8 cellular contexts compared by ENCODE assay signal in the genomic region with DNA sequence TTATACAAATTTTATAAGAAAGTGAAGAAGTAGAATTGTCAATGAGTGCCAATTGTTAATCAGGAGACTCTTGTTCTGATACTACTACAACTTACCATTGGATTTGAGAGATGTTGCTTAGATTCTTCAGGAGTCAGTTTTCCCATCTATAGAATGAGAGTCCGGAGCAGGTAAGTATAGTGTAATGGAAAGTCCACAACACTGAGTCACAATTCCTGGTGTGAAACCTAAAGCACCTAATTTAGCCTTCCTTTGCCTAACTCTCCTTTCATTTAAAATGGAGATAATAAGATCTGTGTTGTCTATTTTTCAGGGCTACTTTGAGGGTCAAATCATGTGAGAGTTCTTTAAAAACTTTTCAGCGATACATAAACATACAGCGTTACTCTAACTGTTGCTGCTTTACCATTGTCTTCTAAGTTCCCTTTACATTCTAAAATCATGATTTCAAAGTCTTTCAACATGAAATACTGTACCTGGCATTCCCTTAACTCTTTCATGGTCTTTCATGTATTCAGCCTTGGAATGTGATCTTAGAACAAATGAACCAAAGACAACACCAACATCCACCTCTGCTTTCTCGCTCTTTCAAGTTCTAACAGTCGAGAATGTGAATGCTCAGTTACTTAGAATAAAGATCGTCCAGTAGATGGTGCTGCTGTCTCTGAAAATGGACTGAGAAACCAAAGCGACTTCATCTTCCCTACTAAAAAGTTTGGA.
DNase-seq lines count a peak whose midpoint lies in the region; ATAC-seq and TF ChIP-seq lines count a peak whose summit lies in the region.

No MANE protein-coding gene starts in this region.

- no peaks in the 10 kb centered on the region for H3K36me3 Mint-ChIP-seq in activated CD4-positive, alpha-beta T cell treated with anti-CD3 and anti-CD28 coated beads, Interleukin-2, amount 10 ng/mL, durations not matched to agents 24 days and 14 days (ENCODE audit: low read depth)
- no peaks in the 10 kb centered on the region for H3K36me3 Mint-ChIP-seq in mesothelial cell of epicardium
- peaks cover 0 to 6% (median 0%) of the 10 kb centered on the region in 3 donors for H3K36me3 Mint-ChIP-seq in naive thymus-derived CD8-positive, alpha-beta T cell

- H3K4me1 Mint-ChIP-seq in activated CD4-positive, alpha-beta T cell treated with anti-CD3 and anti-CD28 coated beads, Interleukin-2, amount 10 ng/mL, durations not matched to agents 24 days and 14 days, result no peaks in the 10 kb centered on the region
- peaks cover 12% of the 10 kb centered on the region for H3K4me1 Mint-ChIP-seq in mesothelial cell of epicardium
- H3K4me1 Mint-ChIP-seq in naive thymus-derived CD8-positive, alpha-beta T cell, result no peaks in the 10 kb centered on the region

- no peaks in the 10 kb centered on the region for H3K27me3 Mint-ChIP-seq in activated CD4-positive, alpha-beta T cell treated with anti-CD3 and anti-CD28 coated beads, Interleukin-2, amount 10 ng/mL, durations not matched to agents 24 days and 14 days
- peaks cover 36% of the 10 kb centered on the region for H3K27me3 Mint-ChIP-seq in mesothelial cell of epicardium (ENCODE audit: low read depth)
- peaks cover 13 to 24% (median 16%) of the 10 kb centered on the region in 5 donors for H3K27me3 Mint-ChIP-seq in naive thymus-derived CD8-positive, alpha-beta T cell

- ATAC-seq in HG03432 (IDR thresholded peaks at IDR 0.05; ENCODE audit: unreplicated experiment), result peak; percentile 71
- ATAC-seq in naive thymus-derived CD8-positive, alpha-beta T cell, result no peak

- intact Hi-C loops in activated CD4-positive, alpha-beta T cell treated with anti-CD3 and anti-CD28 coated beads, Interleukin-2, amount 10 ng/mL, durations not matched to agents 24 days and 14 days (cut with micrococcal nuclease), result no loop called here

- no peaks in the 10 kb centered on the region for H3K9me3 Mint-ChIP-seq in activated CD4-positive, alpha-beta T cell treated with anti-CD3 and anti-CD28 coated beads, Interleukin-2, amount 10 ng/mL, durations not matched to agents 24 days and 14 days
- no peaks in the 10 kb centered on the region for H3K9me3 Mint-ChIP-seq in mesothelial cell of epicardium
- H3K9me3 Mint-ChIP-seq in naive thymus-derived CD8-positive, alpha-beta T cell, result peaks cover 0 to 6% (median 0%) of the 10 kb centered on the region in 9 donors

- DNase-seq in activated CD4-positive, alpha-beta T cell treated with anti-CD3 and anti-CD28 coated beads, Interleukin-2, amount 10 ng/mL, durations not matched to agents 24 days and 14 days, result peak; percentile 59
- no peak for DNase-seq in activated CD4-positive, alpha-beta T cell treated with anti-CD3 and anti-CD28 coated beads, Interleukin-2, amount 50 U/mL, for 48 hours
- peak; percentile 68 for DNase-seq in NCI-H748 (lab: John Stamatoyannopoulos, UW; ENCODE audit: unreplicated experiment)
- peak; percentile 47 for DNase-seq in cerebellar cortex (ENCODE audit: low spot score)
- no peak for DNase-seq in mesothelial cell of epicardium (ENCODE audit: low spot score in 2 of 2, unreplicated experiment in 2 of 2)
- no peak for DNase-seq in naive thymus-derived CD8-positive, alpha-beta T cell
- no peak for DNase-seq in activated effector memory CD4-positive, alpha-beta T cell treated with Interleukin-2 at 50 U/mL for 16 hours

- H3K4me3 Mint-ChIP-seq in activated CD4-positive, alpha-beta T cell treated with anti-CD3 and anti-CD28 coated beads, Interleukin-2, amount 10 ng/mL, durations not matched to agents 24 days and 14 days, result no peak overlapping the region
- no peak overlapping the region for H3K4me3 Mint-ChIP-seq in mesothelial cell of epicardium
- H3K4me3 Mint-ChIP-seq in naive thymus-derived CD8-positive, alpha-beta T cell, result no peak overlapping the region

- H3K27ac Mint-ChIP-seq in activated CD4-positive, alpha-beta T cell treated with anti-CD3 and anti-CD28 coated beads, Interleukin-2, amount 10 ng/mL, durations not matched to agents 24 days and 14 days, result no peak overlapping the region
- no peak overlapping the region for H3K27ac Mint-ChIP-seq in mesothelial cell of epicardium
- no peak overlapping the region for H3K27ac Mint-ChIP-seq in naive thymus-derived CD8-positive, alpha-beta T cell

- POLR2A ChIA-PET in naive thymus-derived CD8-positive, alpha-beta T cell (lab: Charles Lee), result no interaction called here

- TF ChIP-seq CTCF in mesothelial cell of epicardium (IDR thresholded peaks at IDR 0.05; ENCODE audit: unreplicated experiment), result peak; percentile 53

Comparison
In these comparisons a context has a peak if more than half of its experiments do, and no peak if none do; other contexts are left out.
1. DNase-seq: peak in activated CD4-positive, alpha-beta T cell treated with anti-CD3 and anti-CD28 coated beads, Interleukin-2, amount 10 ng/mL, durations not matched to agents 24 days and 14 days (single experiment), NCI-H748 (single experiment) and cerebellar cortex (single experiment); none in activated CD4-positive, alpha-beta T cell treated with anti-CD3 and anti-CD28 coated beads, Interleukin-2, amount 50 U/mL, for 48 hours (0 of 2), mesothelial cell of epicardium (0 of 2), naive thymus-derived CD8-positive, alpha-beta T cell (0 of 10) and activated effector memory CD4-positive, alpha-beta T cell treated with Interleukin-2 at 50 U/mL for 16 hours (single experiment).